In genomic region chr11:227824-228223, GRCh38 we compare ENCODE assay signal across 31 cellular contexts. TPM values are rescaled to one million over a fixed set of nuclear protein-coding genes. Genes with fewer than 3 reads are reported as not detected.
"Had no signal": no experiment of that assay in that cellular context is flagged by ENCODE, and none has a peak within 500 bp of the region (broad histone marks: within the 10 kb centered on the region; RNA-seq: fewer than 3 reads in every experiment).

No MANE protein-coding gene starts in this region.

- H3K27ac ChIP-seq: brain microvascular endothelial cell, cardiac muscle cell, Peyer's patch, RWPE1, SJCRH30 had no signal

- H3K27me3 ChIP-seq: brain microvascular endothelial cell, cardiac muscle cell, Peyer's patch, SJCRH30 had no signal

- H3K4me3 ChIP-seq: cardiac muscle cell, Peyer's patch, SJCRH30 had no signal

- H3K27me3 Mint-ChIP-seq: activated CD8-positive, alpha-beta T cell treated with anti-CD3 and anti-CD28 coated beads for 36 hours; activated T-helper 17 cell treated with anti-CD3 and anti-CD28 coated beads, Interleukin-2, amount 50 U/mL, for 72 hours had no signal

- ATAC-seq: activated CD4-positive, CD25-positive, alpha-beta regulatory T cell treated with anti-CD3 and anti-CD28 coated beads, Interleukin-2, amount 50 U/mL, for 24 hours; activated CD8-positive, alpha-beta T cell treated with anti-CD3 and anti-CD28 coated beads for 36 hours; activated naive CD4-positive, alpha-beta T cell treated with anti-CD3 and anti-CD28 coated beads, Interleukin-2, amount 50 U/mL, for 72 hours; activated T-helper 17 cell treated with anti-CD3 and anti-CD28 coated beads, Interleukin-2, amount 50 U/mL, for 72 hours had no signal

- H3K27ac Mint-ChIP-seq: T-helper 2 cell treated with Interferon-gamma antibody and Interleukin-4, amounts not matched to agents 5 μg/mL and 100 μg/mL, for 36 hours had no signal

- H3K4me1 ChIP-seq: Peyer's patch, SJCRH30 had no signal

- DNase-seq: activated CD4-positive, alpha-beta T cell treated with anti-CD3 and anti-CD28 coated beads for 4 hours; activated CD8-positive, alpha-beta T cell treated with anti-CD3 and anti-CD28 coated beads for 36 hours; activated naive CD4-positive, alpha-beta T cell treated with Interleukin-2 at 50 U/mL for 16 hours; activated T-cell treated with anti-CD3 and anti-CD28 coated beads for 4 hours; activated T-cell treated with anti-CD3 and anti-CD28 coated beads, Interleukin-2, amount 50 U/mL, for 48 hours; brain microvascular endothelial cell; IMR-90; KG1; NCI-H1048; NCI-H1417; NCI-H1930; NCI-H2171; NCI-H2227 treated with DMSO at 0.1 percent for 48 hours; NCI-H526; NCI-H774; NK-92 treated with Interleukin-12 subunit alpha and Interleukin-12 subunit beta, amount 100 ng/mL, for 24 hours; OCI-M1; Right ventricle myocardium superior; SJCRH30; SK-N-SH; T-helper 1 cell had no signal

- H3K36me3 ChIP-seq: brain microvascular endothelial cell, SJCRH30 had no signal

- H3K9me3 Mint-ChIP-seq: activated CD8-positive, alpha-beta T cell treated with anti-CD3 and anti-CD28 coated beads for 36 hours; activated naive CD4-positive, alpha-beta T cell treated with anti-CD3 and anti-CD28 coated beads, Interleukin-2, amount 50 U/mL, for 72 hours; activated T-helper 17 cell treated with anti-CD3 and anti-CD28 coated beads, Interleukin-2, amount 50 U/mL, for 72 hours; T-helper 2 cell treated with Interferon-gamma antibody and Interleukin-4, amounts not matched to agents 5 μg/mL and 100 μg/mL, for 36 hours had no signal

- H3K9me3 ChIP-seq: Peyer's patch, SJCRH30, SK-N-SH had no signal

- H3K4me3 Mint-ChIP-seq: activated CD8-positive, alpha-beta T cell treated with anti-CD3 and anti-CD28 coated beads for 36 hours; activated T-helper 17 cell treated with anti-CD3 and anti-CD28 coated beads, Interleukin-2, amount 50 U/mL, for 72 hours; T-helper 2 cell treated with Interferon-gamma antibody and Interleukin-4, amounts not matched to agents 5 μg/mL and 100 μg/mL, for 36 hours had no signal

RNA-seq across cellular contexts. Expression of gene SCGB1C1, which starts 34.9 kb away (rescaled TPM):
- total RNA-seq: activated CD8-positive, alpha-beta T cell treated with anti-CD3 and anti-CD28 coated beads for 36 hours; activated T-helper 17 cell treated with anti-CD3 and anti-CD28 coated beads, Interleukin-2, amount 50 U/mL, for 72 hours; cardiac muscle cell; IMR-90; LHCN-M2; M059J; NCI-H460; Peyer's patch; Right ventricle myocardium superior; SJCRH30 had no signal
